ENCODE assay signal across 10 cellular contexts in the genomic region with DNA sequence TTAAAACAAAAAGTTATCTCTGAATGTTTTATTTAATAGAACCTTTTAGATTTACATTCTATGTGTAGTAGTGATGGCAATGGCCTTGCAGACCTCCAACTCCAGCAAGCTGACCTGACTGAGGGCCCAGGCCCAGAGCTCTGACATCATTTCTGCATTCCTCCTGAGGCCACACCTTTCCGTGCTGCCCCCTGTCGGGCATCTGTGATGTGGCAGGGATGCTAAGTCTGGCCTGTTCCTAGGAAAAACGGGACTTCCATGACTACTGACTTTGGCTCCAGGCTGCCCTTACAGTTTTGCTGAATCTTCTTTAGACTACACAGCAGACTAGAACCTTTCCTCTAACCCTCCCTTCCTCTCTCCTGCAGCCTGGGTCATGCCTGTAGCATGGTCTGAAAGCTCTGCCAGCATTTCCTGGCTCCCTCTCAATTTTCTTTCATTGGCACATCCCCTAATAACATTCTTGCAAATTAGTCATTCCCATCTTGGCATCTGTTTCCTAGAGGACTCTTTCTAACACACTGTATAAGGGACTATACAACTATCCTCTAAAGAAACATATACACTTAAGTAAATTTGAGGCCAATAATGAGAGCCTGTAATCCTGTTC.
DNase-seq lines count a peak whose midpoint lies in the region; ATAC-seq and TF ChIP-seq lines count a peak whose summit lies in the region.
"Had no signal": no experiment of that assay in that cellular context is flagged by ENCODE, and none has a peak within 500 bp of the region (broad histone marks: within the 10 kb centered on the region; RNA-seq: fewer than 3 reads in every experiment).

No MANE protein-coding gene starts in this region.

- ATAC-seq in GM21529 (IDR thresholded peaks at IDR 0.05; ENCODE audit: unreplicated experiment), result peak; percentile 68

- peak; percentile 87 for TF ChIP-seq CTCF in OCI-LY1 (IDR thresholded peaks at IDR 0.05; ENCODE audit: low read length)
- TF ChIP-seq CTCF in glutamatergic neuron (IDR thresholded peaks at IDR 0.05; ENCODE audit: partially characterized antibody, unreplicated experiment), result peak; percentile 68
- no peak for TF ChIP-seq CTCF in lower leg skin (IDR thresholded peaks at IDR 0.05)

- no peaks in the 10 kb centered on the region for H3K36me3 Mint-ChIP-seq in glutamatergic neuron (ENCODE audit: unreplicated experiment)
- H3K36me3 Mint-ChIP-seq: memory B cell had no signal

- 26 to 33% methylated on average over 3 of the region's 3 CpGs for WGBS in lower leg skin, 2 donors

- no peaks in the 10 kb centered on the region for H3K27me3 Mint-ChIP-seq in glutamatergic neuron (ENCODE audit: unreplicated experiment)
- H3K27me3 Mint-ChIP-seq: memory B cell had no signal

- no peaks in the 10 kb centered on the region for H3K36me3 ChIP-seq in OCI-LY1 (ENCODE audit: insufficient read depth, low read length)
- H3K36me3 ChIP-seq: thoracic aorta had no signal

- no peaks in the 10 kb centered on the region; the same call in 1 of the 2 replicates for H4K20me1 ChIP-seq in OCI-LY1 (ENCODE audit: insufficient read depth, low read length)

- no peaks in the 10 kb centered on the region for H3K9me3 ChIP-seq in OCI-LY1 (ENCODE audit: low read length)
- H3K9me3 ChIP-seq: thoracic aorta had no signal

- H3K79me2 ChIP-seq in OCI-LY1 (ENCODE audit: insufficient read depth, low read length), result no peaks in the 10 kb centered on the region

- H3K4me2 ChIP-seq in OCI-LY1 (ENCODE audit: low read length), result no peak overlapping the region

- intact Hi-C loops in lower leg skin (cut with DNase I; ENCODE audit: low total_unique reads), result no loop called here

- H3K9me3 Mint-ChIP-seq in glutamatergic neuron (ENCODE audit: unreplicated experiment), result peaks cover 2% of the 10 kb centered on the region

- peak; percentile 9 for DNase-seq in Ammon's horn (ENCODE audit: low spot score)
- peak; percentile 53 for DNase-seq in glutamatergic neuron
- DNase-seq in stimulated activated CD4-positive, alpha-beta T cell treated with anti-CD3 and anti-CD28 coated beads, Interleukin-4, amount 100 ng/mL, for 24 hours, result no peak
- DNase-seq in NCI-H345 (lab: John Stamatoyannopoulos, UW), result no peak
- no peak for DNase-seq in lower leg skin (ENCODE audit: low spot score in 2 of 2)
- no peak for DNase-seq in putamen (ENCODE audit: low spot score)

- H3K4me1 Mint-ChIP-seq in glutamatergic neuron (ENCODE audit: low read depth, unreplicated experiment), result peaks cover 2% of the 10 kb centered on the region
- H3K4me1 Mint-ChIP-seq: memory B cell had no signal

- no peaks in the 10 kb centered on the region for H3K4me1 ChIP-seq in OCI-LY1 (ENCODE audit: insufficient read depth, low read length, severe bottlenecking)

- H3K4me3 ChIP-seq in OCI-LY1 (ENCODE audit: low read depth, low read length, poor library complexity, severe bottlenecking) (no peak overlapping the region), lower leg skin (ENCODE audit: low read depth, poor library complexity, severe bottlenecking) (no peak overlapping the region)
- H3K4me3 ChIP-seq: thoracic aorta had no signal

- H2AFZ ChIP-seq in OCI-LY1 (ENCODE audit: low read length), result no peak overlapping the region

- H3K27me3 ChIP-seq in OCI-LY1 (ENCODE audit: insufficient read depth, low read length), result no peaks in the 10 kb centered on the region

- no peak for TF ChIP-seq POLR2A in lower leg skin (IDR thresholded peaks at IDR 0.05)

- no peak overlapping the region for H3K4me3 Mint-ChIP-seq in glutamatergic neuron (ENCODE audit: unreplicated experiment)
- H3K4me3 Mint-ChIP-seq: memory B cell had no signal

- H3F3A ChIP-seq in OCI-LY1 (ENCODE audit: insufficient read depth, low read length), result no peaks in the 10 kb centered on the region

- H3K27ac Mint-ChIP-seq in glutamatergic neuron (ENCODE audit: unreplicated experiment), result no peak overlapping the region
- H3K27ac Mint-ChIP-seq: memory B cell had no signal

- no peak overlapping the region for H3K27ac ChIP-seq in OCI-LY1 (ENCODE audit: low read depth, low read length, poor library complexity, severe bottlenecking)
- H3K27ac ChIP-seq: thoracic aorta had no signal

- no peaks in the 10 kb centered on the region for H3K9me2 ChIP-seq in OCI-LY1 (ENCODE audit: low read depth, low read length)

- no peak overlapping the region for H3K9ac ChIP-seq in OCI-LY1 (ENCODE audit: low read length)

Comparison
In these comparisons a context has a peak if more than half of its experiments do, and no peak if none do; other contexts are left out.
1. DNase-seq: peak in Ammon's horn (single experiment) and glutamatergic neuron (single experiment); none in stimulated activated CD4-positive, alpha-beta T cell treated with anti-CD3 and anti-CD28 coated beads, Interleukin-4, amount 100 ng/mL, for 24 hours (single experiment), NCI-H345 (single experiment), lower leg skin (0 of 2) and putamen (single experiment).
2. CTCF ChIP-seq: peak in OCI-LY1 (single experiment) and glutamatergic neuron (single experiment); none in lower leg skin (0 of 3).